7 cellular contexts compared by ENCODE assay signal in the genomic region with DNA sequence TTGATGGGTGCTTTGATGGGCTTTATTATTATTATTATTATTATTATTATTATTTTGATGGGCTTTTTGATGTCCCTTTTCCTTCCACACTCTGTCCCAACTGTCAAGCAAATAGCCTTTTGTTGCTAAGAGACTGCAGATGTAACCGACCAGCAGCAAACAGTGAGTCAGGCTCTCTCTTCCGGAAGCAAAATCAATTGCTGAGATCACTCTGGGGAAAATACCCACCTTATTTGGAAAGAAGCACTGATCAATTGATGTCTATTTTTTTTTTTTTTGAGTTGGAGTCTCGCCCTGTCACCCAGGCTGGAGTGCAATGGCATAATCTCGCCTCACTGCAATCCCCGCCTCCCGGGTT. TPM values are rescaled to one million over a fixed set of nuclear protein-coding genes. Genes with fewer than 3 reads are reported as not detected.
DNase-seq lines count a peak whose midpoint lies in the region; ATAC-seq and TF ChIP-seq lines count a peak whose summit lies in the region.

No MANE protein-coding gene starts in this region.

- H3K36me3 ChIP-seq in GM23338 (ENCODE audit: insufficient read depth) (peaks cover 52% of the 10 kb centered on the region), uterus (no peaks in the 10 kb centered on the region)

- H3K4me1 ChIP-seq in GM23338 (ENCODE audit: insufficient read depth), result peaks cover 48% of the 10 kb centered on the region
- H3K4me1 ChIP-seq in uterus, result peaks cover 5 to 7% of the 10 kb centered on the region in 2 donors

- H4K20me1 ChIP-seq in GM23338 (replicated peaks; ENCODE audit: insufficient read depth), result peaks cover 67% of the 10 kb centered on the region

- H2AFZ ChIP-seq in GM23338, result no peak overlapping the region

- no peaks in the 10 kb centered on the region; the same call in 2 of the 3 replicates for H3K9me3 Mint-ChIP-seq in GM23338

- peak overlapping the region; percentile 99 for H3K4me3 ChIP-seq in GM23338
- H3K4me3 ChIP-seq in uterus, result no peak overlapping the region

- intact Hi-C loops in uterus (cut with DNase I; ENCODE audit: low total_unique reads), result no loop called here

- peak overlapping the region; percentile 98; the same call in 1 of the 2 replicates for H3K27ac ChIP-seq in GM23338 (ENCODE audit: low read depth)
- H3K27ac ChIP-seq in uterus, result peak overlapping the region; percentile 98 to 99

- H3K36me3 Mint-ChIP-seq in GM23338 (ENCODE audit: low read depth), result peaks cover 65% of the 10 kb centered on the region

- peaks cover 39% of the 10 kb centered on the region for H3K4me1 Mint-ChIP-seq in GM23338

- H3K27me3 ChIP-seq in GM23338 (ENCODE audit: insufficient read depth) (no peaks in the 10 kb centered on the region), uterus (no peaks in the 10 kb centered on the region)

- TF ChIP-seq CTCF in GM23338 (conservative IDR thresholded peaks at IDR 0.05; ENCODE audit: low read depth in 2 of 2) (no peak), uterus (IDR thresholded peaks at IDR 0.05) (no peak)

- H3K4me3 Mint-ChIP-seq in GM23338, result peak overlapping the region; percentile 92

- H3K79me2 ChIP-seq in GM23338 (replicated peaks; ENCODE audit: insufficient read depth), result peaks cover 76% of the 10 kb centered on the region

- H3K9me2 ChIP-seq in GM23338 (ENCODE audit: insufficient read depth), result no peaks in the 10 kb centered on the region

- no peak overlapping the region for H3K27ac Mint-ChIP-seq in GM23338

- H3F3A ChIP-seq in GM23338 (replicated peaks; ENCODE audit: low read depth), result peaks cover 43% of the 10 kb centered on the region

- DNase-seq in GM23338 (ENCODE audit: low spot score), result no peak
- DNase-seq in RPMI7951 (ENCODE audit: low read depth), result peak; percentile 76
- DNase-seq in central memory CD4-positive, alpha-beta T cell, result peak; percentile 85
- peak; percentile 32 for DNase-seq in midbrain (lab: John Stamatoyannopoulos, UW)
- no peak for DNase-seq in uterus
- no peak for DNase-seq in NCI-H2227 (lab: John Stamatoyannopoulos, UW; ENCODE audit: unreplicated experiment)
- no peak for DNase-seq in cerebellum (ENCODE audit: low spot score)

- ATAC-seq in GM23338, result no peak

- H3K9me3 ChIP-seq in uterus, result no peaks in the 10 kb centered on the region

- H3K4me2 ChIP-seq in GM23338, result peak overlapping the region; percentile 93

- TF ChIP-seq POLR2A in uterus (IDR thresholded peaks at IDR 0.05), result no peak

- peaks cover 13% of the 10 kb centered on the region for H3K27me3 Mint-ChIP-seq in GM23338 (ENCODE audit: insufficient read depth, low read depth, poor library complexity)

TF ChIP-seq in GM23338, 12 proteins besides CTCF, POLR2A, EP300 and RAD21 (continues in another document):
- TF ChIP-seq ZNF331 (CRISPR knock-in tag; IDR thresholded peaks at IDR 0.05; ENCODE audit: low read depth), result no peak
- no peak for TF ChIP-seq NANOG (IDR thresholded peaks at IDR 0.05; ENCODE audit: borderline replicate concordance)
- no peak for TF ChIP-seq ZNF462 (CRISPR knock-in tag; IDR thresholded peaks at IDR 0.05)
- TF ChIP-seq CREB1 (CRISPR knock-in tag; IDR thresholded peaks at IDR 0.05; ENCODE audit: low read depth), result no peak
- TF ChIP-seq ETS1 (IDR thresholded peaks at IDR 0.05), result no peak
- no peak for TF ChIP-seq ZNF114 (CRISPR knock-in tag; IDR thresholded peaks at IDR 0.05)
- no peak for TF ChIP-seq EZH2phosphoT487 (IDR thresholded peaks at IDR 0.05; ENCODE audit: unreplicated experiment)
- TF ChIP-seq EZH2 (IDR thresholded peaks at IDR 0.05; ENCODE audit: low read depth, unreplicated experiment), result no peak
- TF ChIP-seq STAT1 (IDR thresholded peaks at IDR 0.05; ENCODE audit: unreplicated experiment), result no peak
- no peak for TF ChIP-seq POLR2AphosphoS5 (IDR thresholded peaks at IDR 0.05; ENCODE audit: low read depth)
- no peak for TF ChIP-seq JUNB (IDR thresholded peaks at IDR 0.05; ENCODE audit: unreplicated experiment)

RNA-seq across cellular contexts. Expression of gene LDLR, which starts 2.9 kb away (rescaled TPM):
- total RNA-seq in GM23338 (2014; rRNA removed; shearing (Covaris generic)), result 160 and 180 TPM in 2 replicates
- 57.6 and 59.3 TPM in 2 replicates for polyA plus RNA-seq in GM23338 (2016; fragmentation: Nextera tagmentation; extraction: Ambion mirVana)
- 44.0 and 46.7 TPM in 2 replicates for total RNA-seq in RPMI7951 (2014; rRNA removed; shearing (Covaris generic))
- total RNA-seq in uterus, result 10 to 100 TPM in 3 of 4 donors, 1 to 10 TPM in 1; 7.9 to 55.3 (median 48.8) TPM
- total RNA-seq in cerebellum, result 36.6 TPM

Comparison
In these comparisons a context has a peak if more than half of its experiments do, and no peak if none do; other contexts are left out.
1. DNase-seq: peak in RPMI7951 (single experiment), central memory CD4-positive, alpha-beta T cell (single experiment) and midbrain (single experiment); none in GM23338 (single experiment), uterus (0 of 2), NCI-H2227 (single experiment) and cerebellum (single experiment).